14 cellular contexts compared by ENCODE assay signal in the genomic region with DNA sequence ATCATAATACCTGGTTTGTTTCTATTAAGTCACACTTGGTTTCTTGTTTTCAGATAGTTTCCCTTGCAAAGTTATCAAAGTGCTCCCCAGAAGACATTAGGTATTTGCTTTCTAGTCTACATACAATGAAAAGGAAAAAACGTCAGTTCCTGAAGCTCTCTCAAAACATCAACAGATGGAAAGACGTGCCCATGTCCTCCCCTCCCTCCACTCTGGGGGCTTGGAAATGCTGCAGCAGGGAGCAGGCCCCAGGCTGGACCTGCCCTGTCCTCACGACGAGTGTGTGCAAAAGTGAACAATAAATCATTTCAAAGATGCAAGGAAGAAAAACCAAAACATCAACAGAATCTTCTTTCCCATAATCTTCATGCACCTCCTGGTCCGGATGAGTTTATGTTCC.
DNase-seq lines count a peak whose midpoint lies in the region; TF ChIP-seq lines count a peak whose summit lies in the region.
"Had no signal": no experiment of that assay in that cellular context is flagged by ENCODE, and none has a peak within 500 bp of the region (broad histone marks: within the 10 kb centered on the region; RNA-seq: fewer than 3 reads in every experiment).

No MANE protein-coding gene starts in this region.

- H3K4me3 ChIP-seq in MM.1S (ENCODE audit: low read length) (no peak overlapping the region), ovary (peak overlapping the region; percentile 13)

- intact Hi-C loops in ovary (cut with DNase I) = no loop called here

- H3K9ac ChIP-seq in MM.1S (ENCODE audit: low read length) = no peak overlapping the region
- H3K9ac ChIP-seq: KMS-11 had no signal

- H3K9me3 ChIP-seq in MM.1S (replicated peaks; ENCODE audit: insufficient read depth, low read length) = no peaks in the 10 kb centered on the region
- H3K9me3 ChIP-seq in ovary = no peaks in the 10 kb centered on the region

- 0 out of 2 replicates have a peak overlapping the region, but pooled peaks have one; percentile 10 for H2AFZ ChIP-seq in MM.1S (ENCODE audit: low read length)

- H3K9me3 Mint-ChIP-seq in glutamatergic neuron (ENCODE audit: unreplicated experiment) = no peaks in the 10 kb centered on the region
- no peaks in the 10 kb centered on the region for H3K9me3 Mint-ChIP-seq in activated CD4-positive, alpha-beta memory T cell treated with anti-CD3 and anti-CD28 coated beads, Interleukin-2, amount 10 ng/mL, durations not matched to agents 7 days and 5 days
- H3K9me3 Mint-ChIP-seq: CD8-positive, alpha-beta T cell had no signal

- TF ChIP-seq CTCF in MM.1S (IDR thresholded peaks at IDR 0.05; ENCODE audit: low read length) (no peak), glutamatergic neuron (IDR thresholded peaks at IDR 0.05; ENCODE audit: partially characterized antibody, unreplicated experiment) (no peak), ovary (IDR thresholded peaks at IDR 0.05) (no peak)

- POLR2A ChIA-PET in activated CD4-positive, alpha-beta memory T cell treated with anti-CD3 and anti-CD28 coated beads, Interleukin-2, amount 10 ng/mL, durations not matched to agents 7 days and 5 days (lab: Charles Lee) = no interaction called here

- no peak overlapping the region for H3K4me2 ChIP-seq in MM.1S (ENCODE audit: low read depth, low read length)
- H3K4me2 ChIP-seq: KMS-11 had no signal

- H3F3A ChIP-seq in MM.1S (ENCODE audit: insufficient read depth, low read length) = no peaks in the 10 kb centered on the region

- DNase-seq in NCI-H524 (lab: John Stamatoyannopoulos, UW) (peak; percentile 28 to 32), NCI-H524 treated with DMSO at 0.1 percent for 48 hours (lab: John Stamatoyannopoulos, UW) (no peak), MM.1S (no peak), glutamatergic neuron (no peak), ovary (no peak), kidney glomerular epithelial cell (lab: John Stamatoyannopoulos, UW) (no peak), GOT3 (lab: John Stamatoyannopoulos, UW) (no peak)
- no peak for DNase-seq in activated CD4-positive, alpha-beta memory T cell treated with anti-CD3 and anti-CD28 coated beads, Interleukin-2, amount 10 ng/mL, durations not matched to agents 7 days and 5 days
- DNase-seq: CD8-positive, alpha-beta T cell; NCI-H1092 treated with DMSO at 0.1 percent for 48 hours; NCI-H1694; NCI-H446 had no signal

- H3K27me3 ChIP-seq in MM.1S (replicated peaks; ENCODE audit: insufficient read depth, low read length) = no peaks in the 10 kb centered on the region
- H3K27me3 ChIP-seq in ovary = no peaks in the 10 kb centered on the region

- H3K4me1 ChIP-seq in MM.1S (ENCODE audit: low read length) (peaks cover 5% of the 10 kb centered on the region; the same call in 1 of the 2 replicates), ovary (ENCODE audit: insufficient read depth) (peaks cover 2% of the 10 kb centered on the region)

- H3K27ac ChIP-seq in MM.1S (ENCODE audit: low read length) (no peak overlapping the region), ovary (peak overlapping the region in 1 of 2 donors; percentile 35)
- H3K27ac ChIP-seq: 22Rv1, KMS-11 had no signal

- H3K36me3 Mint-ChIP-seq in glutamatergic neuron (ENCODE audit: unreplicated experiment) = no peaks in the 10 kb centered on the region
- H3K36me3 Mint-ChIP-seq in activated CD4-positive, alpha-beta memory T cell treated with anti-CD3 and anti-CD28 coated beads, Interleukin-2, amount 10 ng/mL, durations not matched to agents 7 days and 5 days (ENCODE audit: low read depth) = no peaks in the 10 kb centered on the region
- H3K36me3 Mint-ChIP-seq: CD8-positive, alpha-beta T cell had no signal

- H3K27me3 Mint-ChIP-seq in glutamatergic neuron (ENCODE audit: unreplicated experiment) = no peaks in the 10 kb centered on the region
- peaks cover 28% of the 10 kb centered on the region for H3K27me3 Mint-ChIP-seq in activated CD4-positive, alpha-beta memory T cell treated with anti-CD3 and anti-CD28 coated beads, Interleukin-2, amount 10 ng/mL, durations not matched to agents 7 days and 5 days

- H3K79me2 ChIP-seq in MM.1S (ENCODE audit: low read length) = no peaks in the 10 kb centered on the region

- H3K4me1 Mint-ChIP-seq in glutamatergic neuron (ENCODE audit: low read depth, unreplicated experiment) = peaks cover 23% of the 10 kb centered on the region
- H3K4me1 Mint-ChIP-seq in activated CD4-positive, alpha-beta memory T cell treated with anti-CD3 and anti-CD28 coated beads, Interleukin-2, amount 10 ng/mL, durations not matched to agents 7 days and 5 days = peaks cover 1% of the 10 kb centered on the region

- H3K27ac Mint-ChIP-seq in glutamatergic neuron (ENCODE audit: unreplicated experiment) = peak overlapping the region; percentile 65
- no peak overlapping the region for H3K27ac Mint-ChIP-seq in activated CD4-positive, alpha-beta memory T cell treated with anti-CD3 and anti-CD28 coated beads, Interleukin-2, amount 10 ng/mL, durations not matched to agents 7 days and 5 days
- H3K27ac Mint-ChIP-seq: CD8-positive, alpha-beta T cell had no signal

- CTCF ChIA-PET in activated CD4-positive, alpha-beta memory T cell treated with anti-CD3 and anti-CD28 coated beads, Interleukin-2, amount 10 ng/mL, durations not matched to agents 7 days and 5 days (lab: Charles Lee) = no interaction called here

- no peak for TF ChIP-seq POLR2A in ovary (IDR thresholded peaks at IDR 0.05)

- 13 to 16% (median 14%) methylated on average over 5 of the region's 5 CpGs for WGBS in ovary, 3 donors

- no peaks in the 10 kb centered on the region for H4K20me1 ChIP-seq in MM.1S (ENCODE audit: insufficient read depth, low read length)

- no peaks in the 10 kb centered on the region for H3K9me2 ChIP-seq in MM.1S (replicated peaks; ENCODE audit: insufficient read depth, low read length)

- H3K4me3 Mint-ChIP-seq in glutamatergic neuron (ENCODE audit: unreplicated experiment) = no peak overlapping the region
- no peak overlapping the region for H3K4me3 Mint-ChIP-seq in activated CD4-positive, alpha-beta memory T cell treated with anti-CD3 and anti-CD28 coated beads, Interleukin-2, amount 10 ng/mL, durations not matched to agents 7 days and 5 days
- H3K4me3 Mint-ChIP-seq: CD8-positive, alpha-beta T cell had no signal

- TF ChIP-seq EP300 in ovary (IDR thresholded peaks at IDR 0.05) = no peak

- no peaks in the 10 kb centered on the region for H3K36me3 ChIP-seq in MM.1S (replicated peaks; ENCODE audit: insufficient read depth, low read length)
- H3K36me3 ChIP-seq in ovary = no peaks in the 10 kb centered on the region

Comparison
In these comparisons a context has a peak if more than half of its experiments do, and no peak if none do; other contexts are left out.
1. DNase-seq: peak in NCI-H524 (2 of 2); none in NCI-H524 treated with DMSO at 0.1 percent for 48 hours (single experiment), MM.1S (single experiment), glutamatergic neuron (single experiment), ovary (0 of 5), kidney glomerular epithelial cell (single experiment), activated CD4-positive, alpha-beta memory T cell treated with anti-CD3 and anti-CD28 coated beads, Interleukin-2, amount 10 ng/mL, durations not matched to agents 7 days and 5 days (single experiment) and GOT3 (single experiment).